ENCODE assay signal across 8 cellular contexts in the genomic region with DNA sequence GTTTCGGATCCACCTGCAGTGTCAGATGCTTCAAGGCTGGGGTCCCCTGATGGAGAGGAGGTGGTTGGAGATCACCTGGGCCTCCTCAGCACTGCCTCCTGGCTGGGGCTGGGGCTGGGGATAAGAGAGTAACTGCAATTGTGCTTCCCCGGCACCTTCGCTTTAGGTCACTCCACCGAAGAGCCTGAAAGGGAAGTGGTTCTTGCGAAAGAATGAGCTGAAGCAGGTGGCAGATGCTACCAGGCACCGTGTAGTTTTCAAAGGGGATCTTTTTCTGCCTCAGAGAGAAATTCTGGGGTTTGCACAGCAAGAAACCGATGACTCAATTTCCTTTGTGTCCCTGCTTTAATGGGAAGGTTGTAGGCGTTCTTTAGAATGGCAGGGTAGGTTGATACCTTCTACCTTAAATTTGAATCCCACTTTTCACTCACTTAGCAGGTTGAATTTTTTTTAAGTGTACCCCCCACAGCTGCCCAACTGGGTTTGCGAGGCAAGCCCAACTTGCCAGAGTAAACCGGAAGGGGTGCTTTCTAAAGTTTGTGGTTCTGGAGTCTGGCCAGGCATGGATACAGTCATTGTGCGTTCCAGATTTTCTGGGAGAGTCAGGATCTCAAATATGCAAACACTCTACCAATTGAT. TPM values are rescaled to one million over a fixed set of nuclear protein-coding genes. Genes with fewer than 3 reads are reported as not detected.
DNase-seq lines count a peak whose midpoint lies in the region; ATAC-seq and TF ChIP-seq lines count a peak whose summit lies in the region.

No MANE protein-coding gene starts in this region.

- peak; percentile 28 to 80 (median 70) for DNase-seq in CD8-positive, alpha-beta memory T cell
- DNase-seq in activated B cell treated with CpG ODN at 0.5 μM for 24 hours (peak; percentile 63), mesothelial cell of epicardium (ENCODE audit: low spot score in 2 of 2, unreplicated experiment in 2 of 2) (no peak), psoas muscle (no peak)
- peak; percentile 59 to 63 (median 61) for DNase-seq in effector memory CD8-positive, alpha-beta T cell
- DNase-seq in stimulated activated CD4-positive, alpha-beta T cell treated with anti-CD3 and anti-CD28 coated beads, Interleukin-4, amount 100 ng/mL, for 1 hour: peak; percentile 51

- peak overlapping the region; percentile 68 to 98 (median 96) for H3K27ac Mint-ChIP-seq in CD8-positive, alpha-beta memory T cell
- peak overlapping the region; percentile 90 for H3K27ac Mint-ChIP-seq in activated B cell treated with CpG ODN at 0.5 μM for 24 hours
- peak overlapping the region; percentile 92 to 100 for H3K27ac Mint-ChIP-seq in effector memory CD8-positive, alpha-beta T cell
- H3K27ac Mint-ChIP-seq in mesothelial cell of epicardium: no peak overlapping the region

- peak overlapping the region; percentile 40 for H3K27ac ChIP-seq in CD8-positive, alpha-beta memory T cell (ENCODE audit: low read depth, low read length)
- H3K27ac ChIP-seq in psoas muscle: no peak overlapping the region

- H3K4me1 Mint-ChIP-seq in CD8-positive, alpha-beta memory T cell: peaks cover 77 to 82% (median 81%) of the 10 kb centered on the region in 3 donors
- H3K4me1 Mint-ChIP-seq in activated B cell treated with CpG ODN at 0.5 μM for 24 hours: peaks cover 81% of the 10 kb centered on the region
- H3K4me1 Mint-ChIP-seq in effector memory CD8-positive, alpha-beta T cell (ENCODE audit: low read depth in 2 of 2): peaks cover 69 to 82% of the 10 kb centered on the region in 2 donors
- H3K4me1 Mint-ChIP-seq in mesothelial cell of epicardium: peaks cover 4% of the 10 kb centered on the region

- peak; percentile 53 for ATAC-seq in GM21360 (IDR thresholded peaks at IDR 0.05; ENCODE audit: unreplicated experiment)
- ATAC-seq in HG03575 (IDR thresholded peaks at IDR 0.05; ENCODE audit: extremely low read depth, insufficient number of reproducible peaks, low FRiP score, unreplicated experiment): peak; percentile 46
- ATAC-seq in activated B cell treated with CpG ODN at 0.5 μM for 24 hours (ENCODE audit: low read depth): peak; percentile 62
- ATAC-seq in effector memory CD8-positive, alpha-beta T cell (replicated peaks): peak; percentile 55
- no peak for ATAC-seq in psoas muscle

- peaks cover 17 to 89% (median 19%) of the 10 kb centered on the region in 3 donors for H3K36me3 Mint-ChIP-seq in CD8-positive, alpha-beta memory T cell
- H3K36me3 Mint-ChIP-seq in activated B cell treated with CpG ODN at 0.5 μM for 24 hours (ENCODE audit: low read depth): peaks cover 93% of the 10 kb centered on the region
- H3K36me3 Mint-ChIP-seq in effector memory CD8-positive, alpha-beta T cell (ENCODE audit: insufficient read depth): peaks cover 98% of the 10 kb centered on the region
- H3K36me3 Mint-ChIP-seq in mesothelial cell of epicardium: no peaks in the 10 kb centered on the region

- intact Hi-C loops in activated B cell treated with CpG ODN at 0.5 μM for 24 hours (cut with micrococcal nuclease): loop anchor here (1.0 to 5.0 kb wide), 8 partner anchors 18 to 248 kb away; a partner anchor contains a TSS
- intact Hi-C loops in psoas muscle (cut with DNase I): no loop called here

- H3K36me3 ChIP-seq in CD8-positive, alpha-beta memory T cell (ENCODE audit: insufficient read depth, low read length): peaks cover 4% of the 10 kb centered on the region
- peaks cover 0 to 2% of the 10 kb centered on the region in 2 donors for H3K36me3 ChIP-seq in psoas muscle (ENCODE audit: insufficient read depth in 1 of 2, low read depth in 1 of 2)

- peaks cover 75% of the 10 kb centered on the region for H3K4me1 ChIP-seq in CD8-positive, alpha-beta memory T cell (ENCODE audit: insufficient read depth, low read length)
- peaks cover 3% of the 10 kb centered on the region for H3K4me1 ChIP-seq in psoas muscle

- TF ChIP-seq CTCF in activated B cell treated with CpG ODN at 0.5 μM for 24 hours (IDR thresholded peaks at IDR 0.05) (no peak), mesothelial cell of epicardium (IDR thresholded peaks at IDR 0.05; ENCODE audit: unreplicated experiment) (no peak), psoas muscle (IDR thresholded peaks at IDR 0.05) (no peak)

- WGBS in psoas muscle, 3 donors: 58 to 77% (median 69%) methylated on average over 11 of the region's 11 CpGs

- no peaks in the 10 kb centered on the region for H3K9me3 ChIP-seq in CD8-positive, alpha-beta memory T cell (ENCODE audit: low read length)
- no peaks in the 10 kb centered on the region for H3K9me3 ChIP-seq in psoas muscle

- no peaks in the 10 kb centered on the region for H3K27me3 Mint-ChIP-seq in CD8-positive, alpha-beta memory T cell
- H3K27me3 Mint-ChIP-seq in activated B cell treated with CpG ODN at 0.5 μM for 24 hours (no peaks in the 10 kb centered on the region), mesothelial cell of epicardium (ENCODE audit: low read depth) (peaks cover 71% of the 10 kb centered on the region)
- no peaks in the 10 kb centered on the region for H3K27me3 Mint-ChIP-seq in effector memory CD8-positive, alpha-beta T cell

- H3K4me3 ChIP-seq in CD8-positive, alpha-beta memory T cell (ENCODE audit: low read length): peak overlapping the region; percentile 62
- H3K4me3 ChIP-seq in psoas muscle: no peak overlapping the region

- no peaks in the 10 kb centered on the region for H3K27me3 ChIP-seq in CD8-positive, alpha-beta memory T cell (ENCODE audit: insufficient read depth, low read length, poor library complexity, severe bottlenecking)
- H3K27me3 ChIP-seq in psoas muscle (ENCODE audit: insufficient read depth in 3 of 3, low read length in 2 of 3): peaks cover 0 to 5% (median 0%) of the 10 kb centered on the region in 3 donors

- H3K9me3 Mint-ChIP-seq in CD8-positive, alpha-beta memory T cell: no peaks in the 10 kb centered on the region
- no peaks in the 10 kb centered on the region for H3K9me3 Mint-ChIP-seq in activated B cell treated with CpG ODN at 0.5 μM for 24 hours
- H3K9me3 Mint-ChIP-seq in effector memory CD8-positive, alpha-beta T cell: no peaks in the 10 kb centered on the region
- no peaks in the 10 kb centered on the region for H3K9me3 Mint-ChIP-seq in mesothelial cell of epicardium

- POLR2A ChIA-PET in CD8-positive, alpha-beta memory T cell (lab: Charles Lee): interaction anchor here (0.9 kb wide), 1 partner anchor 22 kb away, joined by 3 read pairs; no protein-coding TSS in a partner anchor
- POLR2A ChIA-PET in activated B cell treated with CpG ODN at 0.5 μM for 24 hours (lab: Charles Lee): interaction anchor here (0.5 to 6.8 kb wide), 29 partner anchors 10 to 247 kb away, joined by 3 to 222 read pairs (median 4); no protein-coding TSS in a partner anchor

- CTCF ChIA-PET in CD8-positive, alpha-beta memory T cell (lab: Charles Lee): interaction anchor here (1.3 to 1.5 kb wide), 4 partner anchors 10 to 99 kb away, joined by 3 to 9 read pairs (median 4); no protein-coding TSS in a partner anchor
- CTCF ChIA-PET in activated B cell treated with CpG ODN at 0.5 μM for 24 hours (lab: Charles Lee): interaction anchor here (0.6 to 1.5 kb wide), 8 partner anchors 18 to 324 kb away, joined by 3 to 4 read pairs (median 3); no protein-coding TSS in a partner anchor

- peak overlapping the region; percentile 91 to 97 (median 95) for H3K4me3 Mint-ChIP-seq in CD8-positive, alpha-beta memory T cell
- peak overlapping the region; percentile 97 for H3K4me3 Mint-ChIP-seq in activated B cell treated with CpG ODN at 0.5 μM for 24 hours
- H3K4me3 Mint-ChIP-seq in effector memory CD8-positive, alpha-beta T cell: peak overlapping the region; percentile 82 to 86
- no peak overlapping the region for H3K4me3 Mint-ChIP-seq in mesothelial cell of epicardium

RNA-seq across cellular contexts. Expression of a gene that starts 5.3 kb away (rescaled TPM):
- total RNA-seq in CD8-positive, alpha-beta memory T cell: 100 to 1,000 TPM; 510 to 534 TPM
- polyA plus RNA-seq in CD8-positive, alpha-beta memory T cell: 338 TPM
- total RNA-seq in activated B cell treated with CpG ODN at 0.5 μM for 24 hours: 1,441 and 1,546 TPM in 2 replicates
- total RNA-seq in mesothelial cell of epicardium: 1.7 to 2.9 TPM (median 1.9 TPM) in 3 replicates
- 10 to 100 TPM; 23.2 to 35.4 (median 25.5) TPM for total RNA-seq in psoas muscle
- 1 to 10 TPM; 3.4 to 9.9 (median 9.8) TPM for polyA plus RNA-seq in psoas muscle

Comparison
In these comparisons a context has a peak if more than half of its experiments do, and no peak if none do; other contexts are left out.
1. DNase-seq: peak in CD8-positive, alpha-beta memory T cell (5 of 5), activated B cell treated with CpG ODN at 0.5 μM for 24 hours (single experiment), effector memory CD8-positive, alpha-beta T cell (3 of 3) and stimulated activated CD4-positive, alpha-beta T cell treated with anti-CD3 and anti-CD28 coated beads, Interleukin-4, amount 100 ng/mL, for 1 hour (single experiment); none in mesothelial cell of epicardium (0 of 2) and psoas muscle (0 of 2).
2. ATAC-seq: peak in GM21360 (single experiment), HG03575 (single experiment), activated B cell treated with CpG ODN at 0.5 μM for 24 hours (single experiment) and effector memory CD8-positive, alpha-beta T cell (single experiment); none in psoas muscle (0 of 4).
3. RNA of a gene that starts 5.3 kb away (total RNA-seq): 1,441 to 1,546 TPM in activated B cell treated with CpG ODN at 0.5 μM for 24 hours and 510 to 534 TPM in CD8-positive, alpha-beta memory T cell; 23.2 to 35.4 TPM in psoas muscle and 1.7 to 2.9 TPM in mesothelial cell of epicardium; every median in the first group is over 10 times any median in the second.